Comparison of ENCODE assay signal across 22 cellular contexts in the genomic region with DNA sequence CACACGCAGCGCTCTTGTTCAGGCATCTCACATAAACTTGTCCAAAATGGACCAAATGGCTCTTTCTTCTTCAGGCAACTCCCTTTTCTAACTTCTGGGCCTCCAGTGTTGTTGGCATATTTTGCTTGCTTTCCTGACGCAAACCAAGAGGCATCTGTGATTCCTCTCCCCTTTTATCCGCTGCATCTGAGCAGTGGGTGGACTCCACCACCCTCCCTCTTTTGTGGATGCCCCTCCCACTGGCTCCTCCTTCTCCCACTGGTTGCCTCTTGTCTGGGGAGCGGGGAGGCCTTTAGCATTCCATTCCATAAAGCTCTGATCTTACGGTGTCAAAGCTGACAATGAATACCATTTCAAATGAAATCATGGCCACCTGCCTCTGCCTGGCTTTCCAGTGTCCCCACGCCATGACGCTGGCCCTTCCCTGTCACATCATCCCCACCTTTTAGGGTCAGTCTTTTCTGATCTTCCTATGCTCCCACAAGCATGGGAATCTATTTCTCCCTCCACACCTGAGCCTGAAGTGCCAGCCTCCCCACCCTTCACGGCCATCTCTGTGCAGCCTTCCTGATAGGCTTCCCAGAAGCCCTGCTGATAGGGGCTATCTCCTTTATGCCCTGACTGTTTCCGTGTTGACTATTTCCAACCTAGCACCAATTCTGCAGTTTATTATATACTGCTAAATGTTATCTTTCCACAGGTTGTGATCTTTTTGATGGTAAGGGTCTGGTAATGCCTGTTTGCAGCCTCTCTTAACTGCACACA. TPM values are rescaled to one million over a fixed set of nuclear protein-coding genes. Genes with fewer than 3 reads are reported as not detected.
DNase-seq lines count a peak whose midpoint lies in the region; ATAC-seq, FAIRE-seq and TF ChIP-seq lines count a peak whose summit lies in the region.
"Had no signal": no experiment of that assay in that cellular context is flagged by ENCODE, and none has a peak within 500 bp of the region (broad histone marks: within the 10 kb centered on the region; RNA-seq: fewer than 3 reads in every experiment).

No MANE protein-coding gene starts in this region.

- DNase-seq in ELF-1 (ENCODE audit: low read depth, low spot score), result peak; percentile 55
- peak; percentile 53 for DNase-seq in WTC11 (ENCODE audit: low spot score)
- no peak for DNase-seq in hepatocyte (ENCODE audit: low spot score)
- DNase-seq in osteocyte (ENCODE audit: extremely low spot score, unreplicated experiment), result no peak
- no peak for DNase-seq in NCI-H2029 (lab: John Stamatoyannopoulos, UW)
- no peak for DNase-seq in H54 (ENCODE audit: insufficient read length, low spot score)
- DNase-seq in HEK293T (ENCODE audit: extremely low spot score), result no peak
- DNase-seq: activated CD8-positive, alpha-beta T cell treated with anti-CD3 and anti-CD28 coated beads for 36 hours; activated naive CD4-positive, alpha-beta T cell treated with anti-CD3 and anti-CD28 coated beads, Interleukin-2, amount 50 U/mL, for 16 hours; activated T-cell treated with anti-CD3 and anti-CD28 coated beads, Interleukin-2, amount 50 U/mL, for 48 hours; CD8-positive, alpha-beta memory T cell; cortex of kidney; DMS79 treated with DMSO at 0.1 percent for 48 hours; foreskin melanocyte; GM23248; left lung; NCI-H187; stimulated activated naive B cell treated with anti-CD40 and anti-IgM and Interleukin-4, amounts not matched to agents 10 μg/mL and 1 μg/mL and 100 μg/mL, for 72 hours; upper lobe of left lung; WERI-Rb-1 had no signal

- no peak for TF ChIP-seq POLR2A in H54 (IDR thresholded peaks at IDR 0.05; ENCODE audit: low read depth, low read length)

- no peaks in the 10 kb centered on the region for H3K36me3 ChIP-seq in hepatocyte (replicated peaks; ENCODE audit: insufficient read depth, low read depth)
- H3K36me3 ChIP-seq: left lung, upper lobe of left lung, WERI-Rb-1 had no signal

- POLR2A ChIA-PET in WTC11 (lab: Charles Lee), result no interaction called here
- POLR2A ChIA-PET in HEK293T (lab: Yijun Ruan, JAX), result no interaction called here

- H3K4me1 Mint-ChIP-seq in WTC11 (peaks cover 39% of the 10 kb centered on the region), osteocyte (ENCODE audit: unreplicated experiment) (peaks cover 91% of the 10 kb centered on the region)

- 71% methylated on average over 10 of the region's 10 CpGs for WGBS in hepatocyte (ENCODE audit: low lambda C conversion rate, missing lambda C conversion rate)

- CTCF ChIA-PET in WTC11 (lab: Charles Lee) (interaction anchor here (1.6 kb wide), 1 partner anchor 117 kb away, joined by 6 read pairs; no protein-coding TSS in a partner anchor), HEK293T (lab: Yijun Ruan, JAX) (interaction anchor here (1.0 kb wide), 1 partner anchor 34 kb away, joined by 3 read pairs; no protein-coding TSS in a partner anchor)

- H3K4me3 ChIP-seq in hepatocyte, result no peak overlapping the region
- H3K4me3 ChIP-seq: GM23248, left lung, upper lobe of left lung had no signal

- no peak overlapping the region for H3K4me2 ChIP-seq in hepatocyte

- H3K27me3 ChIP-seq in hepatocyte, result no peaks in the 10 kb centered on the region
- H3K27me3 ChIP-seq: left lung, upper lobe of left lung had no signal

- H3K4me1 ChIP-seq in hepatocyte (ENCODE audit: insufficient read depth), result peaks cover 29% of the 10 kb centered on the region

- no peaks in the 10 kb centered on the region for H4K20me1 ChIP-seq in hepatocyte (ENCODE audit: insufficient read depth, poor library complexity, severe bottlenecking)

- H3K9me3 ChIP-seq in hepatocyte (ENCODE audit: low read depth), result no peaks in the 10 kb centered on the region
- H3K9me3 ChIP-seq: left lung, upper lobe of left lung had no signal

- H3K36me3 Mint-ChIP-seq in WTC11 (no peaks in the 10 kb centered on the region), osteocyte (ENCODE audit: unreplicated experiment) (peaks cover 5% of the 10 kb centered on the region)
- H3K36me3 Mint-ChIP-seq: CD8-positive, alpha-beta memory T cell; stimulated activated naive B cell treated with anti-CD40 and anti-IgM and Interleukin-4, amounts not matched to agents 10 μg/mL and 1 μg/mL and 100 μg/mL, for 72 hours had no signal

- 0 out of 2 replicates have a peak, but pooled peaks cover under 1% of the 10 kb centered on the region for H3K27me3 Mint-ChIP-seq in WTC11 (ENCODE audit: low read depth)
- no peaks in the 10 kb centered on the region for H3K27me3 Mint-ChIP-seq in osteocyte (ENCODE audit: unreplicated experiment)

- no peaks in the 10 kb centered on the region for H3K79me2 ChIP-seq in hepatocyte

- H3K4me3 Mint-ChIP-seq in WTC11 (no peak overlapping the region), osteocyte (ENCODE audit: unreplicated experiment) (no peak overlapping the region)
- H3K4me3 Mint-ChIP-seq: activated CD8-positive, alpha-beta T cell treated with anti-CD3 and anti-CD28 coated beads for 36 hours; CD8-positive, alpha-beta memory T cell; stimulated activated naive B cell treated with anti-CD40 and anti-IgM and Interleukin-4, amounts not matched to agents 10 μg/mL and 1 μg/mL and 100 μg/mL, for 72 hours had no signal

- ATAC-seq in WTC11 (peak; percentile 78), HG02840 (IDR thresholded peaks at IDR 0.05; ENCODE audit: low FRiP score, unreplicated experiment) (no peak)
- ATAC-seq: activated CD8-positive, alpha-beta T cell treated with anti-CD3 and anti-CD28 coated beads for 36 hours; left lung; stimulated activated naive B cell treated with anti-CD40 and anti-IgM and Interleukin-4, amounts not matched to agents 10 μg/mL and 1 μg/mL and 100 μg/mL, for 72 hours had no signal

- H3K27ac ChIP-seq in hepatocyte, result peak overlapping the region; percentile 77
- H3K27ac ChIP-seq: GM23248, HL-60, left lung, upper lobe of left lung, WERI-Rb-1 had no signal

- TF ChIP-seq CTCF in WTC11 (IDR thresholded peaks at IDR 0.05) (no peak), hepatocyte (IDR thresholded peaks at IDR 0.05; ENCODE audit: poor library complexity) (no peak), osteocyte (IDR thresholded peaks at IDR 0.05) (no peak)

- H3K27ac Mint-ChIP-seq in WTC11 (0 out of 2 replicates have a peak overlapping the region, but pooled peaks have one; percentile 10), osteocyte (ENCODE audit: unreplicated experiment) (peak overlapping the region; percentile 91)
- H3K27ac Mint-ChIP-seq: activated CD8-positive, alpha-beta T cell treated with anti-CD3 and anti-CD28 coated beads for 36 hours; stimulated activated naive B cell treated with anti-CD40 and anti-IgM and Interleukin-4, amounts not matched to agents 10 μg/mL and 1 μg/mL and 100 μg/mL, for 72 hours had no signal

- FAIRE-seq in H54 (lab: Jason Lieb, UNC), result no peak

- no peaks in the 10 kb centered on the region; the same call in 1 of the 2 replicates for H3K9me3 Mint-ChIP-seq in WTC11
- no peaks in the 10 kb centered on the region for H3K9me3 Mint-ChIP-seq in osteocyte (ENCODE audit: unreplicated experiment)
- H3K9me3 Mint-ChIP-seq: activated CD8-positive, alpha-beta T cell treated with anti-CD3 and anti-CD28 coated beads for 36 hours; CD8-positive, alpha-beta memory T cell; stimulated activated naive B cell treated with anti-CD40 and anti-IgM and Interleukin-4, amounts not matched to agents 10 μg/mL and 1 μg/mL and 100 μg/mL, for 72 hours had no signal

- H3K9me2 ChIP-seq in hepatocyte (replicated peaks; ENCODE audit: insufficient read depth), result no peaks in the 10 kb centered on the region

- no peak overlapping the region for H2AFZ ChIP-seq in hepatocyte

TF ChIP-seq in WTC11, 78 proteins besides CTCF, POLR2A, EP300 and RAD21 (continues in another document):
- no peak for TF ChIP-seq NR1H2 (CRISPR knock-in tag; IDR thresholded peaks at IDR 0.05)
- no peak for TF ChIP-seq HMGA2 (CRISPR knock-in tag; IDR thresholded peaks at IDR 0.05)
- TF ChIP-seq RELA (CRISPR knock-in tag; IDR thresholded peaks at IDR 0.05; ENCODE audit: borderline replicate concordance), result no peak
- no peak for TF ChIP-seq ZNF232 (CRISPR knock-in tag; IDR thresholded peaks at IDR 0.05)
- TF ChIP-seq IRF2 (CRISPR knock-in tag; IDR thresholded peaks at IDR 0.05; ENCODE audit: borderline replicate concordance, low read depth), result no peak
- no peak for TF ChIP-seq ZBTB21 (CRISPR knock-in tag; IDR thresholded peaks at IDR 0.05; ENCODE audit: borderline replicate concordance)
- no peak for TF ChIP-seq SP1 (CRISPR knock-in tag; conservative IDR thresholded peaks at IDR 0.05)
- no peak for TF ChIP-seq SMAD3 (CRISPR knock-in tag; IDR thresholded peaks at IDR 0.05; ENCODE audit: borderline replicate concordance)
- TF ChIP-seq CDX4 (CRISPR knock-in tag; IDR thresholded peaks at IDR 0.05; ENCODE audit: borderline replicate concordance), result no peak
- TF ChIP-seq TEAD1 (CRISPR knock-in tag; IDR thresholded peaks at IDR 0.05), result no peak
- TF ChIP-seq CREB1 (CRISPR knock-in tag; IDR thresholded peaks at IDR 0.05), result no peak

TF ChIP-seq in HEK293T, 16 proteins besides CTCF, POLR2A, EP300 and RAD21:
- TF ChIP-seq SUZ12 (IDR thresholded peaks at IDR 0.05), result no peak
- no peak for TF ChIP-seq CTBP1 (IDR thresholded peaks at IDR 0.05; ENCODE audit: borderline replicate concordance)
- no peak for TF ChIP-seq FOXK2 (IDR thresholded peaks at IDR 0.05)
- TF ChIP-seq SP1 (IDR thresholded peaks at IDR 0.05), result no peak
- no peak for TF ChIP-seq NFRKB (IDR thresholded peaks at IDR 0.05)
- TF ChIP-seq ZNF384 (IDR thresholded peaks at IDR 0.05), result no peak
- TF ChIP-seq TARDBP (IDR thresholded peaks at IDR 0.05), result no peak
- TF ChIP-seq LEF1 (IDR thresholded peaks at IDR 0.05; ENCODE audit: borderline replicate concordance), result no peak
- TF ChIP-seq ARNT (IDR thresholded peaks at IDR 0.05), result no peak
- TF ChIP-seq FOXA1 (IDR thresholded peaks at IDR 0.05), result no peak
- no peak for TF ChIP-seq HDGF (IDR thresholded peaks at IDR 0.05; ENCODE audit: borderline replicate concordance)
- no peak for TF ChIP-seq FOXM1 (IDR thresholded peaks at IDR 0.05; ENCODE audit: borderline replicate concordance)
- TF ChIP-seq L3MBTL2 (conservative IDR thresholded peaks at IDR 0.05), result no peak
- no peak for TF ChIP-seq ELF4 (IDR thresholded peaks at IDR 0.05)
- TF ChIP-seq BHLHE40 (IDR thresholded peaks at IDR 0.05; ENCODE audit: borderline replicate concordance), result no peak
- TF ChIP-seq, protein P1, sequence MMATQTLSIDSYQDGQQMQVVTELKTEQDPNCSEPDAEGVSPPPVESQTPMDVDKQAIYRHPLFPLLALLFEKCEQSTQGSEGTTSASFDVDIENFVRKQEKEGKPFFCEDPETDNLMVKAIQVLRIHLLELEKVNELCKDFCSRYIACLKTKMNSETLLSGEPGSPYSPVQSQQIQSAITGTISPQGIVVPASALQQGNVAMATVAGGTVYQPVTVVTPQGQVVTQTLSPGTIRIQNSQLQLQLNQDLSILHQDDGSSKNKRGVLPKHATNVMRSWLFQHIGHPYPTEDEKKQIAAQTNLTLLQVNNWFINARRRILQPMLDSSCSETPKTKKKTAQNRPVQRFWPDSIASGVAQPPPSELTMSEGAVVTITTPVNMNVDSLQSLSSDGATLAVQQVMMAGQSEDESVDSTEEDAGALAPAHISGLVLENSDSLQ (IDR thresholded peaks at IDR 0.05), result no peak

RNA-seq across cellular contexts. Expression of gene RPL37A, which starts 51.5 kb away (rescaled TPM):
- total RNA-seq in WTC11 (2021) (3,135 to 3,488 TPM (median 3,463 TPM) in 3 replicates), hepatocyte (1,119 and 1,301 TPM in 2 replicates), osteocyte (2,580 and 2,608 TPM in 2 replicates)
- polyA plus RNA-seq in hepatocyte, result 1,011 and 1,060 TPM in 2 replicates

Comparison
In these comparisons a context has a peak if more than half of its experiments do, and no peak if none do; other contexts are left out.
1. DNase-seq: peak in ELF-1 (single experiment) and WTC11 (single experiment); none in hepatocyte (single experiment), osteocyte (single experiment), NCI-H2029 (single experiment), H54 (single experiment) and HEK293T (single experiment).